In genomic region chr7:46960974-46961373, GRCh38 we compare ENCODE assay signal across 22 cellular contexts.
A peak's percentile ranks its signal among the peaks of the same experiment; 100 is the strongest.
DNase-seq lines count a peak whose midpoint lies in the region; ATAC-seq, FAIRE-seq and TF ChIP-seq lines count a peak whose summit lies in the region.
"Had no signal": no experiment of that assay in that cellular context is flagged by ENCODE, and none has a peak within 500 bp of the region (broad histone marks: within the 10 kb centered on the region; RNA-seq: fewer than 3 reads in every experiment).

No MANE protein-coding gene starts in this region.

- H3K27me3 Mint-ChIP-seq in endodermal cell (ENCODE audit: insufficient read depth), result no peaks in the 10 kb centered on the region
- H3K27me3 Mint-ChIP-seq: CD4-positive, alpha-beta T cell had no signal

- dilution Hi-C loops in endothelial cell of umbilical vein (cut with MboI; ENCODE audit: extremely low pct_ligation_motif_present, low sequenced_read_pairs), result no loop called here

- WGBS in heart left ventricle, 4 donors, result 37 to 66% (median 42%) methylated on average over 3 of the region's 3 CpGs
- 79 to 100% methylated on average over 1 to 3 of the region's 3 CpGs for WGBS in endodermal cell (ENCODE audit: insufficient coverage in 1 of 2, insufficient read length in 1 of 2), 2 experiments

- H3K9me1 ChIP-seq in endothelial cell of umbilical vein (replicated peaks; ENCODE audit: control insufficient read depth, extremely low read depth, insufficient read depth, low read length), result no peaks in the 10 kb centered on the region

- H3K27ac Mint-ChIP-seq in endodermal cell, result no peak overlapping the region
- H3K27ac Mint-ChIP-seq: CD4-positive, alpha-beta T cell; HFFc6 had no signal

- ATAC-seq in left ventricle myocardium superior (peak; percentile 60), heart left ventricle (no peak), GM21786 (IDR thresholded peaks at IDR 0.05; ENCODE audit: unreplicated experiment) (no peak)

- peaks cover 7% of the 10 kb centered on the region for H3K36me3 Mint-ChIP-seq in endodermal cell (ENCODE audit: low read depth)

- CTCF ChIA-PET in endothelial cell of umbilical vein (lab: Charles Lee), result interaction anchor here (0.6 kb wide), 1 partner anchor 106 kb away, joined by 3 read pairs; no protein-coding TSS in a partner anchor

- H3K27me3 ChIP-seq in heart left ventricle (no peaks in the 10 kb centered on the region), endothelial cell of umbilical vein (ENCODE audit: control insufficient read depth in 2 of 2, insufficient read depth in 2 of 2, low read length in 2 of 2) (no peaks in the 10 kb centered on the region), endodermal cell (ENCODE audit: control insufficient read depth, insufficient read depth, low read length, poor library complexity, severe bottlenecking) (no peaks in the 10 kb centered on the region)
- H3K27me3 ChIP-seq: BLaER1, MG63 had no signal

- H3K4me1 Mint-ChIP-seq in endodermal cell, result peaks cover 2% of the 10 kb centered on the region

- peaks cover 0 to 52% (median 34%) of the 10 kb centered on the region in 12 donors for H3K9me3 ChIP-seq in heart left ventricle
- H3K9me3 ChIP-seq in endothelial cell of umbilical vein (replicated peaks; ENCODE audit: control insufficient read depth, insufficient read depth, low read length), result no peaks in the 10 kb centered on the region
- H3K9me3 ChIP-seq in endodermal cell (ENCODE audit: control insufficient read depth, low read length), result peaks cover 50% of the 10 kb centered on the region
- H3K9me3 ChIP-seq: HAP-1 had no signal

- POLR2A ChIA-PET in endothelial cell of umbilical vein (lab: Charles Lee), result interaction anchor here (1.0 kb wide), 1 partner anchor 126 kb away, joined by 3 read pairs; no protein-coding TSS in a partner anchor

- no peak for DNase-seq in left ventricle myocardium superior
- no peak for DNase-seq in heart left ventricle
- no peak for DNase-seq in endothelial cell of umbilical vein (ENCODE audit: low read depth, low spot score)
- DNase-seq in myocyte (ENCODE audit: low read depth), result peak; percentile 24
- DNase-seq in endodermal cell, result no peak
- DNase-seq in C1 segment of cervical spinal cord (lab: John Stamatoyannopoulos, UW), result no peak
- DNase-seq: CD4-positive, alpha-beta T cell; GOT3; HFFc6; KBM-7; MG63; NCI-H1105 treated with DMSO at 0.1 percent for 48 hours; NCI-H146; NCI-H1930; NCI-H2107; NCI-H524; RPMI8226; SHP77 treated with DMSO at 0.1 percent for 48 hours had no signal

- H3K4me3 ChIP-seq in heart left ventricle (no peak overlapping the region), endothelial cell of umbilical vein (replicated peaks in 1 of 3; ENCODE audit: insufficient read depth in 1 of 3, low read depth in 1 of 3, low read length in 3 of 3) (no peak overlapping the region), endodermal cell (ENCODE audit: low read length) (no peak overlapping the region)
- H3K4me3 ChIP-seq: BLaER1, HAP-1, MG63 had no signal

- no peak for TF ChIP-seq POLR2A in heart left ventricle (IDR thresholded peaks at IDR 0.05)
- TF ChIP-seq POLR2A in endothelial cell of umbilical vein (IDR thresholded peaks at IDR 0.05; ENCODE audit: low read depth, low read length), result no peak

- no peak overlapping the region for H3K4me2 ChIP-seq in endothelial cell of umbilical vein (ENCODE audit: insufficient read depth, low read length)
- H3K4me2 ChIP-seq: BLaER1 had no signal

- no peak overlapping the region for H3K27ac ChIP-seq in heart left ventricle
- H3K27ac ChIP-seq in endothelial cell of umbilical vein (ENCODE audit: insufficient read depth, low read depth, low read length), result no peak overlapping the region
- H3K27ac ChIP-seq in endodermal cell (ENCODE audit: low read depth, low read length), result no peak overlapping the region
- H3K27ac ChIP-seq: BLaER1 had no signal

- no peak for TF ChIP-seq CTCF in heart left ventricle (IDR thresholded peaks at IDR 0.05)
- TF ChIP-seq CTCF in endothelial cell of umbilical vein (IDR thresholded peaks at IDR 0.05; ENCODE audit: extremely low read depth in 1 of 2, insufficient read depth in 1 of 2, low read depth in 1 of 2, low read length in 2 of 2), result no peak
- no peak for TF ChIP-seq CTCF in endodermal cell (conservative IDR thresholded peaks at IDR 0.05)

- H3K4me3 Mint-ChIP-seq in endodermal cell, result no peak overlapping the region
- H3K4me3 Mint-ChIP-seq: CD4-positive, alpha-beta T cell; HFFc6 had no signal

- no peak overlapping the region for H3K9ac ChIP-seq in endothelial cell of umbilical vein (replicated peaks; ENCODE audit: extremely low read depth, insufficient read depth, low read length)
- no peak overlapping the region for H3K9ac ChIP-seq in endodermal cell (ENCODE audit: extremely low read depth, low read length, poor library complexity, severe bottlenecking)
- H3K9ac ChIP-seq: BLaER1 had no signal

- H3K4me1 ChIP-seq in heart left ventricle (no peaks in the 10 kb centered on the region), endothelial cell of umbilical vein (ENCODE audit: control insufficient read depth, extremely low read depth, insufficient read depth, low read length) (no peaks in the 10 kb centered on the region), endodermal cell (ENCODE audit: control insufficient read depth, insufficient read depth, low read length) (no peaks in the 10 kb centered on the region)
- H3K4me1 ChIP-seq: BLaER1, HAP-1 had no signal

- no peaks in the 10 kb centered on the region for H3K79me2 ChIP-seq in endothelial cell of umbilical vein (ENCODE audit: control insufficient read depth, insufficient read depth, low read length)

- H3K36me3 ChIP-seq in heart left ventricle, result no peaks in the 10 kb centered on the region
- no peaks in the 10 kb centered on the region for H3K36me3 ChIP-seq in endothelial cell of umbilical vein (ENCODE audit: control insufficient read depth in 2 of 2, extremely low read depth in 1 of 2, insufficient read depth in 2 of 2, low read length in 2 of 2)
- no peaks in the 10 kb centered on the region for H3K36me3 ChIP-seq in endodermal cell (ENCODE audit: control insufficient read depth, insufficient read depth, low read length)
- H3K36me3 ChIP-seq: BLaER1, HAP-1, MG63 had no signal

- no peak overlapping the region for H2AFZ ChIP-seq in endothelial cell of umbilical vein (ENCODE audit: low read depth, low read length)

- intact Hi-C loops in left ventricle myocardium superior (cut with micrococcal nuclease) (no loop called here), heart left ventricle (cut with DNase I) (no loop called here), endothelial cell of umbilical vein (cut with micrococcal nuclease) (no loop called here)

- H4K20me1 ChIP-seq in endothelial cell of umbilical vein (replicated peaks; ENCODE audit: control insufficient read depth, extremely low read depth, insufficient read depth, low read length), result no peaks in the 10 kb centered on the region
- H4K20me1 ChIP-seq: BLaER1 had no signal

- BruUV-seq in endothelial cell of umbilical vein (replicated peaks; lab: Mats Ljungman, UMichigan), result no TSS peak

- H3K9me3 Mint-ChIP-seq in endodermal cell, result peaks cover 38% of the 10 kb centered on the region

- FAIRE-seq in endothelial cell of umbilical vein (lab: Jason Lieb, UNC), result peak; percentile 21
- FAIRE-seq: D721Med had no signal

TF ChIP-seq in endothelial cell of umbilical vein, 7 proteins besides CTCF, POLR2A, EP300 and RAD21:
- TF ChIP-seq POLR2AphosphoS5 (IDR thresholded peaks at IDR 0.05; ENCODE audit: insufficient read depth, low read depth, low read length), result no peak
- TF ChIP-seq MYC (IDR thresholded peaks at IDR 0.05; ENCODE audit: low read depth, low read length), result no peak
- no peak for TF ChIP-seq JUN (IDR thresholded peaks at IDR 0.05; ENCODE audit: borderline replicate concordance, insufficient read depth, insufficient read length, low read depth)
- no peak for TF ChIP-seq FOS (IDR thresholded peaks at IDR 0.05; ENCODE audit: borderline replicate concordance, insufficient read depth, low read length)
- no peak for TF ChIP-seq GATA2 (IDR thresholded peaks at IDR 0.05; ENCODE audit: insufficient read depth, insufficient read length, low read depth, low read length)
- TF ChIP-seq EZH2 (IDR thresholded peaks at IDR 0.05; ENCODE audit: borderline replicate concordance, low read depth, low read length, severe bottlenecking), result no peak
- no peak for TF ChIP-seq MAX (IDR thresholded peaks at IDR 0.05; ENCODE audit: insufficient read depth, insufficient read length)
